In the genomic region with DNA sequence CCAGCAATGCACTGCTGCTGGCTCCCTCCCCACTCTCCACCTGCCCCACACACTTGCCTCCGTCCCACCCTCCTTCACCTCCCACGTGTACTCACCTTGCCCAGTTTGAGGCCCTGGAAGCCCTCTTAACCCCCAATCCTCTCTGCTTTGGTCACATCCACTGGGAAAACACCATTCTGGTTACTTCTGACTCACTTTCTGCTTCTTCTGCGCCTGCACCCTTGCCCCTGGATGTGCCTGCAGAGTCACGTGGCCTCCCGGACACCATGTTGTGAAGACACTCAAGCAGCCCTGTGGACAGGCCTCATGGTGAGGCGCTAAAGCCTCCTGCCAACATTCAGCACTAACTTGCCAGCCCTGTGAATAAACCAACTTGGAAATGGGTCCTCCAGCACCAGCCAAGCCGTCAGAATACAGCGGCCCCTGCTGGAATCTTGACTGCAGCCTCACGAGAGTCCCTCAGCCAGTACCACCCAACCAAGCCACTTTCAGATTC, we compare ENCODE assay signal across 7 cellular contexts. TPM values are rescaled to one million over a fixed set of nuclear protein-coding genes. Genes with fewer than 3 reads are reported as not detected.
DNase-seq lines count a peak whose midpoint lies in the region; ATAC-seq and TF ChIP-seq lines count a peak whose summit lies in the region.
"Had no signal": no experiment of that assay in that cellular context is flagged by ENCODE, and none has a peak within 500 bp of the region (broad histone marks: within the 10 kb centered on the region; RNA-seq: fewer than 3 reads in every experiment).

No MANE protein-coding gene starts in this region.

- peak; percentile 49 for TF ChIP-seq CTCF in HFF-Myc (IDR thresholded peaks at IDR 0.05; ENCODE audit: low read depth, low read length, missing control alignments)
- 0 out of 2 replicates have a peak, but pooled peaks have one; percentile 24 for TF ChIP-seq CTCF in WERI-Rb-1 (IDR thresholded peaks at IDR 0.05; ENCODE audit: low read depth, low read length)
- no peak for TF ChIP-seq CTCF in gastrocnemius medialis (IDR thresholded peaks at IDR 0.05 in 4 of 5, conservative IDR thresholded peaks at IDR 0.05 in 1 of 5)

- intact Hi-C loops in gastrocnemius medialis (cut with DNase I; ENCODE audit: low total_unique reads), result no loop called here

- no peak overlapping the region for H3K27ac ChIP-seq in WERI-Rb-1
- no peak overlapping the region for H3K27ac ChIP-seq in gastrocnemius medialis

- no peak overlapping the region for H3K4me3 ChIP-seq in HFF-Myc (replicated peaks; ENCODE audit: low read depth, low read length)
- no peak overlapping the region for H3K4me3 ChIP-seq in WERI-Rb-1 (ENCODE audit: low read depth, low read length)
- no peak overlapping the region for H3K4me3 ChIP-seq in gastrocnemius medialis

- no peaks in the 10 kb centered on the region for H3K36me3 ChIP-seq in WERI-Rb-1
- no peaks in the 10 kb centered on the region for H3K36me3 ChIP-seq in gastrocnemius medialis

- H3K4me1 ChIP-seq in gastrocnemius medialis, result no peaks in the 10 kb centered on the region

- no peak for ATAC-seq in HG03520 (IDR thresholded peaks at IDR 0.05; ENCODE audit: unreplicated experiment)
- no peak for ATAC-seq in gastrocnemius medialis
- ATAC-seq: natural killer cell treated with Interleukin-12 subunit alpha and Interleukin-12 subunit beta and Interleukin-15 and Interleukin-18, amount 100 ng/mL, for 72 hours had no signal

- no peaks in the 10 kb centered on the region for H3K27me3 ChIP-seq in WERI-Rb-1 (ENCODE audit: insufficient read depth, low read depth, severe bottlenecking)
- H3K27me3 ChIP-seq in gastrocnemius medialis, result no peaks in the 10 kb centered on the region

- in situ Hi-C loops in gastrocnemius medialis (cut with MboI; ENCODE audit: low sequenced_read_pairs in 4 of 4), result no loop called here

- H3K9me3 ChIP-seq in WERI-Rb-1 (ENCODE audit: severe bottlenecking), result no peaks in the 10 kb centered on the region
- H3K9me3 ChIP-seq in gastrocnemius medialis, result no peaks in the 10 kb centered on the region

- TF ChIP-seq POLR2A in gastrocnemius medialis (IDR thresholded peaks at IDR 0.05), result no peak

- DNase-seq in HFF-Myc (ENCODE audit: extremely low read depth, low read depth) (no peak), WERI-Rb-1 (no peak), lung microvascular endothelial cell (ENCODE audit: low read depth in 2 of 2) (peak; percentile 44 to 52), HPDE6-E6E7 (ENCODE audit: extremely low spot score) (no peak), gastrocnemius medialis (no peak)

RNA-seq across cellular contexts. Expression of gene NAALADL1, which starts 2.6 kb away (rescaled TPM):
- total RNA-seq in lung microvascular endothelial cell (9.8 and 12.3 TPM in 2 replicates), gastrocnemius medialis (1 to 10 TPM in 3 of 4 donors, under 1 TPM in 1; 0.22 to 4.0 (median 2.6) TPM)

RNA-seq across cellular contexts. Expression of gene SAC3D1, which starts 20.0 kb away (rescaled TPM):
- total RNA-seq in lung microvascular endothelial cell, result 6.8 and 7.5 TPM in 2 replicates
- total RNA-seq in gastrocnemius medialis, result 10 to 100 TPM in 3 of 4 donors, 1 to 10 TPM in 1; 9.0 to 27.2 (median 14.4) TPM

RNA-seq across cellular contexts. Expression of gene CDCA5, which starts 22.9 kb away (rescaled TPM):
- total RNA-seq in lung microvascular endothelial cell (2.0 and 3.9 TPM in 2 replicates), gastrocnemius medialis (1 to 10 TPM in 1 of 4 donors, under 1 TPM in 2, not detected in 1; 0.36 to 1.3 (median 1.00) TPM)

RNA-seq across cellular contexts. Expression of gene ZFPL1, which starts 23.1 kb away (rescaled TPM):
- 20.5 and 24.0 TPM in 2 replicates for total RNA-seq in lung microvascular endothelial cell
- total RNA-seq in gastrocnemius medialis, result 10 to 100 TPM; 35.7 to 42.0 (median 40.6) TPM

RNA-seq across cellular contexts. Expression of gene SNX15, which starts 33.7 kb away (rescaled TPM):
- total RNA-seq in lung microvascular endothelial cell (6.8 and 10.7 TPM in 2 replicates), gastrocnemius medialis (10 to 100 TPM; 16.9 to 33.3 (median 25.9) TPM)

Comparison
In these comparisons a context has a peak if more than half of its experiments do, and no peak if none do; other contexts are left out.
1. DNase-seq: peak in lung microvascular endothelial cell (2 of 2); none in HFF-Myc (single experiment), WERI-Rb-1 (single experiment), HPDE6-E6E7 (single experiment) and gastrocnemius medialis (0 of 2).
2. CTCF ChIP-seq: peak in HFF-Myc (single experiment) and WERI-Rb-1 (single experiment); none in gastrocnemius medialis (0 of 5).